Comparison of ENCODE assay signal across 8 cellular contexts in genomic region chr12:111141205-111141604, GRCh38.
"Had no signal": no experiment of that assay in that cellular context is flagged by ENCODE, and none has a peak within 500 bp of the region (broad histone marks: within the 10 kb centered on the region; RNA-seq: fewer than 3 reads in every experiment).

No MANE protein-coding gene starts in this region.

- FAIRE-seq: G401.6, GM12878, GM12891, GM12892, GM18507, GM19239 had no signal

- H3K4me3 ChIP-seq: GM12878 had no signal

- ATAC-seq: GM12878 had no signal

- DNase-seq: GDM1, GF-D8 had no signal
